ENCODE assay signal across 8 cellular contexts in genomic region chr3:114827495-114827894, GRCh38.
A peak's percentile ranks its signal among the peaks of the same experiment; 100 is the strongest.
DNase-seq lines count a peak whose midpoint lies in the region; TF ChIP-seq lines count a peak whose summit lies in the region.

No MANE protein-coding gene starts in this region.

- peak; percentile 72 for TF ChIP-seq CTCF in fibroblast of the aortic adventitia (IDR thresholded peaks at IDR 0.05; ENCODE audit: insufficient read depth, low read length)

- H3K36me3 ChIP-seq in GM23248 (ENCODE audit: low read depth) (no peaks in the 10 kb centered on the region), MG63 (no peaks in the 10 kb centered on the region)

- no peaks in the 10 kb centered on the region for H3K9me2 ChIP-seq in GM23248 (ENCODE audit: insufficient read depth)

- no peaks in the 10 kb centered on the region for H3K27me3 ChIP-seq in GM23248 (replicated peaks; ENCODE audit: insufficient read depth)
- no peaks in the 10 kb centered on the region for H3K27me3 ChIP-seq in MG63

- no peaks in the 10 kb centered on the region for H3F3A ChIP-seq in GM23248 (ENCODE audit: insufficient read depth)

- H3K27ac ChIP-seq in GM23248 = no peak overlapping the region

- in situ Hi-C loops in G401 (cut with HindIII; ENCODE audit: low sequenced_read_pairs) = no loop called here
- in situ Hi-C loops in GM23248 (cut with MboI) = loop anchor here (25.0 kb wide), 1 partner anchor 985 kb away; no protein-coding TSS in a partner anchor
- in situ Hi-C loops in SK-MEL-5 (cut with HindIII; ENCODE audit: low pct_unique_long_range_greater_than_20kb, low sequenced_read_pairs) = loop anchor here (25.0 kb wide), 1 partner anchor 260 kb away; no protein-coding TSS in a partner anchor

- no peaks in the 10 kb centered on the region for H3K4me1 ChIP-seq in GM23248 (ENCODE audit: insufficient read depth)

- H3K4me3 ChIP-seq in GM23248 (no peak overlapping the region), fibroblast of the aortic adventitia (ENCODE audit: low read depth, low read length) (no peak overlapping the region), MG63 (no peak overlapping the region)

- 96 to 100% methylated on average over 1 of the region's 1 CpG for WGBS in GM23248 (ENCODE audit: low coverage in 1 of 2, low lambda C conversion rate in 2 of 2, missing lambda C conversion rate in 2 of 2), 2 experiments

- no peaks in the 10 kb centered on the region for H3K79me2 ChIP-seq in GM23248 (ENCODE audit: insufficient read depth)

- no peak overlapping the region for H2AFZ ChIP-seq in GM23248

- H4K20me1 ChIP-seq in GM23248 (ENCODE audit: insufficient read depth) = no peaks in the 10 kb centered on the region

- H3K9ac ChIP-seq in GM23248 = no peak overlapping the region

- H3K9me3 ChIP-seq in GM23248 (ENCODE audit: low read depth) (no peaks in the 10 kb centered on the region), MG63 (no peaks in the 10 kb centered on the region)

- no peak overlapping the region for H3K4me2 ChIP-seq in GM23248 (ENCODE audit: unreplicated experiment)

- peak; percentile 49 for DNase-seq in G401 (ENCODE audit: low spot score)
- DNase-seq in GM23248 = peak; percentile 63
- peak; percentile 36 for DNase-seq in NCI-H1092 (lab: John Stamatoyannopoulos, UW)
- DNase-seq in SK-MEL-5 (ENCODE audit: low read depth, low spot score) = peak; percentile 83
- peak; percentile 65 for DNase-seq in fibroblast of the aortic adventitia (ENCODE audit: low read depth)
- peak; percentile 91 for DNase-seq in pons (ENCODE audit: low spot score)
- DNase-seq in HK-2 (ENCODE audit: unreplicated experiment) = no peak
- no peak for DNase-seq in MG63

Comparison
In these comparisons a context has a peak if more than half of its experiments do, and no peak if none do; other contexts are left out.
1. DNase-seq: peak in G401 (single experiment), GM23248 (single experiment), NCI-H1092 (single experiment), SK-MEL-5 (single experiment), fibroblast of the aortic adventitia (single experiment) and pons (single experiment); none in HK-2 (single experiment) and MG63 (single experiment).